27 cellular contexts compared by ENCODE assay signal in the genomic region with DNA sequence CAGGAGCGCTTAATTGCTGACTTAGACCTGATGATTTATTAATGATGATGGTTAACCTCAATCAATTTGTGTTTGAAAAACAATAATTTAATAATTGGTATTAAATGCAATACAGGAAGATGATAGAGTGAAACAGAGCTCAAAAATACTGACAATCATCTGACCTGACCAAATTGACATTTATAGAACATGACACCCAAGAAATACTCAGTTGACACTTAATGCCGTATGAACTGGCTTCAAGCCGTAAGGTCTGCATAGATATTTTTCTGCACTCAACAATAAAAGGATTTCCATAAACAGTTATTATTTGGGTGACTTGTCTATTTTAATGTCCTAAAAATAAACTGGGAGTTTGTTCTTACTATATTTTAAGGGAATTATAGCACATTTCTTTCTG.
"Had no signal": no experiment of that assay in that cellular context is flagged by ENCODE, and none has a peak within 500 bp of the region (broad histone marks: within the 10 kb centered on the region; RNA-seq: fewer than 3 reads in every experiment).

No MANE protein-coding gene starts in this region.

- H3K27ac Mint-ChIP-seq: naive thymus-derived CD4-positive, alpha-beta T cell; natural killer cell; nephron; neural progenitor cell; stimulated activated effector memory CD8-positive, alpha-beta T cell treated with anti-CD3 and anti-CD28 coated beads, Interleukin-12 subunit alpha, Interleukin-12 subunit beta, amount 100 ng/mL, for 72 hours; stimulated activated naive CD8-positive, alpha-beta T cell treated with anti-CD3 and anti-CD28 coated beads, Interleukin-15, amount 100 ng/mL, for 72 hours; type B pancreatic cell had no signal

- H3K36me3 Mint-ChIP-seq: natural killer cell; stimulated activated effector memory CD8-positive, alpha-beta T cell treated with anti-CD3 and anti-CD28 coated beads, Interleukin-12 subunit alpha, Interleukin-12 subunit beta, amount 100 ng/mL, for 72 hours had no signal

- H3K9me3 Mint-ChIP-seq: naive thymus-derived CD4-positive, alpha-beta T cell; natural killer cell; nephron; neural progenitor cell; stimulated activated effector memory CD8-positive, alpha-beta T cell treated with anti-CD3 and anti-CD28 coated beads, Interleukin-12 subunit alpha, Interleukin-12 subunit beta, amount 100 ng/mL, for 72 hours; stimulated activated naive CD8-positive, alpha-beta T cell treated with anti-CD3 and anti-CD28 coated beads, Interleukin-15, amount 100 ng/mL, for 72 hours; type B pancreatic cell had no signal

- H3K27ac ChIP-seq: neural progenitor cell, pancreas, prostate gland, right lobe of liver, sigmoid colon, suprapubic skin, testis, tibial artery, transverse colon, upper lobe of right lung, uterus had no signal

- H3K9me3 ChIP-seq: pancreas, prostate gland, right lobe of liver, sigmoid colon, suprapubic skin, testis, tibial artery, transverse colon, upper lobe of right lung, uterus had no signal

- H3K4me3 Mint-ChIP-seq: naive thymus-derived CD4-positive, alpha-beta T cell; natural killer cell; nephron; neural progenitor cell; stimulated activated effector memory CD8-positive, alpha-beta T cell treated with anti-CD3 and anti-CD28 coated beads, Interleukin-12 subunit alpha, Interleukin-12 subunit beta, amount 100 ng/mL, for 72 hours; stimulated activated naive CD8-positive, alpha-beta T cell treated with anti-CD3 and anti-CD28 coated beads, Interleukin-15, amount 100 ng/mL, for 72 hours; type B pancreatic cell had no signal

- FAIRE-seq: pancreas, small intestine had no signal

- H3K4me1 Mint-ChIP-seq: naive thymus-derived CD4-positive, alpha-beta T cell; stimulated activated effector memory CD8-positive, alpha-beta T cell treated with anti-CD3 and anti-CD28 coated beads, Interleukin-12 subunit alpha, Interleukin-12 subunit beta, amount 100 ng/mL, for 72 hours; stimulated activated naive CD8-positive, alpha-beta T cell treated with anti-CD3 and anti-CD28 coated beads, Interleukin-15, amount 100 ng/mL, for 72 hours had no signal

- H3K27me3 Mint-ChIP-seq: type B pancreatic cell had no signal

- DNase-seq: naive thymus-derived CD4-positive, alpha-beta T cell; natural killer cell; occipital lobe; pancreas; right cardiac atrium; right lobe of liver; sigmoid colon; small intestine; stimulated activated CD4-positive, alpha-beta T cell treated with anti-CD3 and anti-CD28 coated beads, Interleukin-15, amount 100 ng/mL, for 24 hours; stimulated activated CD4-positive, alpha-beta T cell treated with anti-CD3 and anti-CD28 coated beads, Interleukin-2, amount 100 ng/mL, for 24 hours; stimulated activated CD4-positive, alpha-beta T cell treated with anti-CD3 and anti-CD28 coated beads, Interleukin-2, amount 100 ng/mL, for 48 hours; stimulated activated CD4-positive, alpha-beta T cell treated with anti-CD3 and anti-CD28 coated beads, Interleukin-4, amount 100 ng/mL, for 24 hours; stimulated activated naive CD4-positive, alpha-beta T cell; stimulated activated naive CD8-positive, alpha-beta T cell treated with anti-CD3 and anti-CD28 coated beads, Interleukin-15, amount 100 ng/mL, for 72 hours; stimulated activated naive CD8-positive, alpha-beta T cell treated with anti-CD3 and anti-CD28 coated beads, Interleukin-15, Interleukin-2, amounts not matched to agents 100 U/mL and 50 U/mL, for 24 hours; substantia nigra; testis; tibial artery; transverse colon; upper lobe of right lung; uterus had no signal

- ATAC-seq: naive thymus-derived CD4-positive, alpha-beta T cell; natural killer cell; pancreas; right cardiac atrium; right lobe of liver; stimulated activated effector memory CD8-positive, alpha-beta T cell treated with anti-CD3 and anti-CD28 coated beads, Interleukin-12 subunit alpha, Interleukin-12 subunit beta, amount 100 ng/mL, for 72 hours; stimulated activated naive CD8-positive, alpha-beta T cell treated with anti-CD3 and anti-CD28 coated beads, Interleukin-15, amount 100 ng/mL, for 72 hours; stimulated activated naive CD8-positive, alpha-beta T cell treated with anti-CD3 and anti-CD28 coated beads, Interleukin-15, Interleukin-2, amounts not matched to agents 100 U/mL and 50 U/mL, for 24 hours; upper lobe of right lung had no signal

- H3K27me3 ChIP-seq: neural progenitor cell, pancreas, right lobe of liver, sigmoid colon, suprapubic skin, testis, tibial artery, transverse colon, upper lobe of right lung, uterus had no signal

- H3K36me3 ChIP-seq: prostate gland, uterus had no signal

- H3K4me1 ChIP-seq: pancreas, prostate gland, right lobe of liver, transverse colon, upper lobe of right lung, uterus had no signal

- H3K4me3 ChIP-seq: neural progenitor cell, pancreas, prostate gland, right lobe of liver, sigmoid colon, suprapubic skin, testis, tibial artery, transverse colon, upper lobe of right lung, uterus had no signal
